ENCODE assay signal across 8 cellular contexts in genomic region chr1:87330954-87331318, GRCh38. TPM values are rescaled to one million over a fixed set of nuclear protein-coding genes. Genes with fewer than 3 reads are reported as not detected.
DNase-seq lines count a peak whose midpoint lies in the region; ATAC-seq and TF ChIP-seq lines count a peak whose summit lies in the region.

No MANE protein-coding gene starts in this region.

- no peaks in the 10 kb centered on the region for H3K9me3 ChIP-seq in T-helper 17 cell (ENCODE audit: control insufficient read depth, low read length, poor library complexity, severe bottlenecking)
- no peaks in the 10 kb centered on the region for H3K9me3 ChIP-seq in skeletal muscle satellite cell (replicated peaks; ENCODE audit: low read length)

- DNase-seq in GM20000 (ENCODE audit: low spot score) (peak; percentile 36), T-helper 17 cell (no peak), foreskin keratinocyte (no peak), NCI-H1436 treated with DMSO at 0.1 percent for 48 hours (lab: John Stamatoyannopoulos, UW) (no peak), occipital lobe (lab: John Stamatoyannopoulos, UW) (no peak)
- no peak for DNase-seq in stimulated activated CD4-positive, alpha-beta T cell treated with anti-CD3 and anti-CD28 coated beads, Interleukin-4, amount 100 ng/mL, for 24 hours

- ATAC-seq in T-helper 17 cell, result no peak
- ATAC-seq in foreskin keratinocyte, result no peak
- no peak for ATAC-seq in HG03460 (IDR thresholded peaks at IDR 0.05; ENCODE audit: unreplicated experiment)

- peaks cover 13% of the 10 kb centered on the region for H3K4me1 ChIP-seq in foreskin keratinocyte
- peaks cover 25% of the 10 kb centered on the region for H3K4me1 ChIP-seq in skeletal muscle satellite cell (ENCODE audit: control insufficient read depth, insufficient read depth, low read length)

- H3K9ac ChIP-seq in skeletal muscle satellite cell (ENCODE audit: low read depth, low read length), result peak overlapping the region; percentile 70

- H3K36me3 Mint-ChIP-seq in T-helper 17 cell (ENCODE audit: low read depth), result peaks cover 2% of the 10 kb centered on the region

- H3K4me3 Mint-ChIP-seq in T-helper 17 cell, result peak overlapping the region; percentile 97

- peak overlapping the region; percentile 92 for H3K27ac Mint-ChIP-seq in T-helper 17 cell

- peak overlapping the region; percentile 92 for H3K4me3 ChIP-seq in skeletal muscle satellite cell (ENCODE audit: low read length)

- peak overlapping the region; percentile 82 for H3K27ac ChIP-seq in foreskin keratinocyte

- peaks cover 40% of the 10 kb centered on the region for H3K4me1 Mint-ChIP-seq in T-helper 17 cell

- H3K36me3 ChIP-seq in skeletal muscle satellite cell (ENCODE audit: insufficient read depth, low read length), result no peaks in the 10 kb centered on the region

- H3K27me3 Mint-ChIP-seq in T-helper 17 cell, result no peaks in the 10 kb centered on the region

- TF ChIP-seq CTCF in GM20000 (IDR thresholded peaks at IDR 0.05; ENCODE audit: extremely low read depth, missing control alignments) (no peak), foreskin keratinocyte (conservative IDR thresholded peaks at IDR 0.05) (no peak)

- H3K4me2 ChIP-seq in skeletal muscle satellite cell (ENCODE audit: low read length), result peak overlapping the region; percentile 99

- no peaks in the 10 kb centered on the region for H3K27me3 ChIP-seq in foreskin keratinocyte
- no peaks in the 10 kb centered on the region for H3K27me3 ChIP-seq in skeletal muscle satellite cell (ENCODE audit: control insufficient read depth, insufficient read depth, low read length)

RNA-seq across cellular contexts. Expression of gene LMO4, which starts 2.3 kb away (rescaled TPM):
- total RNA-seq in T-helper 17 cell, result 10 to 100 TPM; 18.2 to 19.9 TPM
- total RNA-seq in foreskin keratinocyte, result 28.7 and 35.6 TPM in 2 replicates
- 32.5 and 37.4 TPM in 2 replicates for polyA plus RNA-seq in foreskin keratinocyte
- total RNA-seq in skeletal muscle satellite cell (2012; rRNA removed), result 65.9 and 195 TPM in 2 replicates
- total RNA-seq in occipital lobe, result 709 TPM

Comparison
In these comparisons a context has a peak if more than half of its experiments do, and no peak if none do; other contexts are left out.
1. RNA of gene LMO4, which starts 2.3 kb away (total RNA-seq): 709 TPM in occipital lobe (single experiment); 28.7 to 35.6 TPM in foreskin keratinocyte and 18.2 to 19.9 TPM in T-helper 17 cell; every median in the first group is over 10 times any median in the second.